In the genomic region with DNA sequence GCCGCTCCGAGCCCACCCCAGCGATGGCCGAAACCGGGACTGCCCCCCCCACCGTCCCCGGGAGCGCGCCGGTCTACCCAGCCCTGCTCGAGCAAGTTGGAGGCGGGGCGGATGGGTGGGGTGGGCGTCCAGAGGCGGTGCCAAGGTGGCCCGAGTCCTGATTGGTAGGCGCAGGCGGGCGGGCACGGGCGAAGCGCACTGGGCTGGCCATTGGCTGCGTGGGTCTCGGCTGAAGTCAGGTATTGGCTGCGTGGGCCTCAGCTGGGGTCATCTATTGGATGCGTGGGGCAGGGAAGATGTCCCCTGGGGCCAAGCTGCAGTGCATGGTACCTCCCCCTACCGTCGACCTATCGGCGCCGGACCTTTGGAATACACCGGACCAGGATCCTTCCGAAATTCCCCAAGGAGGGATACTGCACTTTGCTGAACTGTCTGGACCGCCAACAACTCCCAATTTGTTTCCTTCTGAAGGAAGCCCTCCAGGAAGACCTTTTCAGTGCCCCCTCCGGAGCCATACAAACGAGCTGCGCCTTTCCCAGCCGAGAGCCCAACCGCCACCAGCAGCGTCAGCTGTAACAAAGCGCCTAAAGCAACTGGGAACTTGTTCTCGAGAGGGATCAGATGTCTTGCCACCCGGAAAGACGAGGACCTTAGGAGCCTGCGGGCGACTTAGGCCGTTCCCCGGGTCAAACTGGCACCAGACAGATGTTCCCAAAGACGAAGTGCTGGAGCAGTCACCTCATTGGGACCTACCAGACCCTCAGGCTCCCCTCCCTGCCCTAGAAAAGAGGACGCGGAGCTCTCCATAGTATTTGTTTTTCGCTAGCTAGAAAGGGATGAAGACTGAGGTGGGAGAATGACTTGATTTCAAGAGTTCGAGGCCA, we compare ENCODE assay signal across 1 cellular context.
TF ChIP-seq lines count a peak whose summit lies in the region.

A gene with protein sequence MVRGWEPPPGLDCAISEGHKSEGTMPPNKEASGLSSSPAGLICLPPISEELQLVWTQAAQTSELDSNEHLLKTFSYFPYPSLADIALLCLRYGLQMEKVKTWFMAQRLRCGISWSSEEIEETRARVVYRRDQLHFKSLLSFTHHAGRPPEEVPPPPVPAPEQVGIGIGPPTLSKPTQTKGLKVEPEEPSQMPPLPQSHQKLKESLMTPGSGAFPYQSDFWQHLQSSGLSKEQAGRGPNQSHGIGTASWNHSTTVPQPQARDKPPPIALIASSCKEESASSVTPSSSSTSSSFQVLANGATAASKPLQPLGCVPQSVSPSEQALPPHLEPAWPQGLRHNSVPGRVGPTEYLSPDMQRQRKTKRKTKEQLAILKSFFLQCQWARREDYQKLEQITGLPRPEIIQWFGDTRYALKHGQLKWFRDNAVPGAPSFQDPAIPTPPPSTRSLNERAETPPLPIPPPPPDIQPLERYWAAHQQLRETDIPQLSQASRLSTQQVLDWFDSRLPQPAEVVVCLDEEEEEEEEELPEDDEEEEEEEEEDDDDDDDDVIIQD (minus strand): TSS at position 113 of the 884 bp plus-strand sequence. CDS start 180 bp downstream, outside the sequence.

TF ChIP-seq in HEK293, 187 proteins besides CTCF, POLR2A, EP300 and RAD21 (continued from another document and continues in another):
- TF ChIP-seq PRDM6 (tag by site-specific recombination; IDR thresholded peaks at IDR 0.05) (no peak), GLI2 (tag by site-specific recombination; IDR thresholded peaks at IDR 0.05; ENCODE audit: borderline replicate concordance, low read depth) (no peak), ZNF596 (tag by site-specific recombination; IDR thresholded peaks at IDR 0.05) (no peak), MZF1 (tag by site-specific recombination; IDR thresholded peaks at IDR 0.05; ENCODE audit: borderline replicate concordance) (peak; percentile 68; the same call in 1 of the 2 replicates), ZNF138 (tag by site-specific recombination; IDR thresholded peaks at IDR 0.05; ENCODE audit: borderline replicate concordance) (no peak), BCL11A (tag by site-specific recombination; IDR thresholded peaks at IDR 0.05; ENCODE audit: low read depth) (no peak; the same call in 1 of the 2 replicates), KLF8 (tag by site-specific recombination; IDR thresholded peaks at IDR 0.05) (peak; percentile 98), ZBTB8A (tag by site-specific recombination; IDR thresholded peaks at IDR 0.05) (peak; percentile 70), ZFP37 (tag by site-specific recombination; IDR thresholded peaks at IDR 0.05) (no peak), ZNF174 (tag by site-specific recombination; IDR thresholded peaks at IDR 0.05) (no peak), HOXC10 (CRISPR knock-in tag; IDR thresholded peaks at IDR 0.05) (no peak), ZNF311 (tag by site-specific recombination; IDR thresholded peaks at IDR 0.05; ENCODE audit: borderline replicate concordance) (no peak), ZNF48 (tag by site-specific recombination; IDR thresholded peaks at IDR 0.05) (no peak), ZNF510 (tag by site-specific recombination; IDR thresholded peaks at IDR 0.05; ENCODE audit: insufficient replicate concordance) (no peak), ZBTB48 (tag by site-specific recombination; IDR thresholded peaks at IDR 0.05) (no peak), ZNF843 (tag by site-specific recombination; IDR thresholded peaks at IDR 0.05) (no peak), ZNF184 (tag by site-specific recombination; IDR thresholded peaks at IDR 0.05) (no peak), ZNF610 (tag by site-specific recombination; IDR thresholded peaks at IDR 0.05; ENCODE audit: borderline replicate concordance) (no peak), ZNF521 (tag by site-specific recombination; IDR thresholded peaks at IDR 0.05) (no peak), ZNF266 (tag by site-specific recombination; IDR thresholded peaks at IDR 0.05; ENCODE audit: low read depth) (no peak), ZNF664 (tag by site-specific recombination; IDR thresholded peaks at IDR 0.05) (no peak), ZNF677 (tag by site-specific recombination; IDR thresholded peaks at IDR 0.05) (no peak), TCF7L2 (IDR thresholded peaks at IDR 0.05; ENCODE audit: borderline replicate concordance, low read depth, low read length) (no peak), MEIS1 (CRISPR knock-in tag; IDR thresholded peaks at IDR 0.05; ENCODE audit: borderline replicate concordance) (no peak), FEZF1 (tag by site-specific recombination; IDR thresholded peaks at IDR 0.05) (peak; percentile 74), ZNF645 (tag by site-specific recombination; IDR thresholded peaks at IDR 0.05) (no peak), ZFP41 (tag by site-specific recombination; IDR thresholded peaks at IDR 0.05; ENCODE audit: borderline replicate concordance) (no peak), ZSCAN30 (tag by site-specific recombination; IDR thresholded peaks at IDR 0.05) (no peak), ZBTB49 (tag by site-specific recombination; IDR thresholded peaks at IDR 0.05; ENCODE audit: low read depth) (no peak), ZNF654 (tag by site-specific recombination; IDR thresholded peaks at IDR 0.05; ENCODE audit: low read depth) (no peak), KLF1 (tag by site-specific recombination; IDR thresholded peaks at IDR 0.05) (peak; percentile 93), ZNF280C (tag by site-specific recombination; IDR thresholded peaks at IDR 0.05) (no peak)
- TF ChIP-seq, protein P1, sequence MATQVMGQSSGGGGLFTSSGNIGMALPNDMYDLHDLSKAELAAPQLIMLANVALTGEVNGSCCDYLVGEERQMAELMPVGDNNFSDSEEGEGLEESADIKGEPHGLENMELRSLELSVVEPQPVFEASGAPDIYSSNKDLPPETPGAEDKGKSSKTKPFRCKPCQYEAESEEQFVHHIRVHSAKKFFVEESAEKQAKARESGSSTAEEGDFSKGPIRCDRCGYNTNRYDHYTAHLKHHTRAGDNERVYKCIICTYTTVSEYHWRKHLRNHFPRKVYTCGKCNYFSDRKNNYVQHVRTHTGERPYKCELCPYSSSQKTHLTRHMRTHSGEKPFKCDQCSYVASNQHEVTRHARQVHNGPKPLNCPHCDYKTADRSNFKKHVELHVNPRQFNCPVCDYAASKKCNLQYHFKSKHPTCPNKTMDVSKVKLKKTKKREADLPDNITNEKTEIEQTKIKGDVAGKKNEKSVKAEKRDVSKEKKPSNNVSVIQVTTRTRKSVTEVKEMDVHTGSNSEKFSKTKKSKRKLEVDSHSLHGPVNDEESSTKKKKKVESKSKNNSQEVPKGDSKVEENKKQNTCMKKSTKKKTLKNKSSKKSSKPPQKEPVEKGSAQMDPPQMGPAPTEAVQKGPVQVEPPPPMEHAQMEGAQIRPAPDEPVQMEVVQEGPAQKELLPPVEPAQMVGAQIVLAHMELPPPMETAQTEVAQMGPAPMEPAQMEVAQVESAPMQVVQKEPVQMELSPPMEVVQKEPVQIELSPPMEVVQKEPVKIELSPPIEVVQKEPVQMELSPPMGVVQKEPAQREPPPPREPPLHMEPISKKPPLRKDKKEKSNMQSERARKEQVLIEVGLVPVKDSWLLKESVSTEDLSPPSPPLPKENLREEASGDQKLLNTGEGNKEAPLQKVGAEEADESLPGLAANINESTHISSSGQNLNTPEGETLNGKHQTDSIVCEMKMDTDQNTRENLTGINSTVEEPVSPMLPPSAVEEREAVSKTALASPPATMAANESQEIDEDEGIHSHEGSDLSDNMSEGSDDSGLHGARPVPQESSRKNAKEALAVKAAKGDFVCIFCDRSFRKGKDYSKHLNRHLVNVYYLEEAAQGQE (tag by site-specific recombination; IDR thresholded peaks at IDR 0.05), result peak; percentile 83
- TF ChIP-seq, protein P2, sequence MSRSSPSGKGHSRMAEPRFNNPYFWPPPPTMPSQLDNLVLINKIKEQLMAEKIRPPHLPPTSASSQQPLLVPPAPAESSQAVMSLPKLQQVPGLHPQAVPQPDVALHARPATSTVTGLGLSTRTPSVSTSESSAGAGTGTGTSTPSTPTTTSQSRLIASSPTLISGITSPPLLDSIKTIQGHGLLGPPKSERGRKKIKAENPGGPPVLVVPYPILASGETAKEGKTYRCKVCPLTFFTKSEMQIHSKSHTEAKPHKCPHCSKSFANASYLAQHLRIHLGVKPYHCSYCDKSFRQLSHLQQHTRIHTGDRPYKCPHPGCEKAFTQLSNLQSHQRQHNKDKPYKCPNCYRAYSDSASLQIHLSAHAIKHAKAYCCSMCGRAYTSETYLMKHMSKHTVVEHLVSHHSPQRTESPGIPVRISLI (tag by site-specific recombination; IDR thresholded peaks at IDR 0.05), result no peak
- TF ChIP-seq, protein P3, sequence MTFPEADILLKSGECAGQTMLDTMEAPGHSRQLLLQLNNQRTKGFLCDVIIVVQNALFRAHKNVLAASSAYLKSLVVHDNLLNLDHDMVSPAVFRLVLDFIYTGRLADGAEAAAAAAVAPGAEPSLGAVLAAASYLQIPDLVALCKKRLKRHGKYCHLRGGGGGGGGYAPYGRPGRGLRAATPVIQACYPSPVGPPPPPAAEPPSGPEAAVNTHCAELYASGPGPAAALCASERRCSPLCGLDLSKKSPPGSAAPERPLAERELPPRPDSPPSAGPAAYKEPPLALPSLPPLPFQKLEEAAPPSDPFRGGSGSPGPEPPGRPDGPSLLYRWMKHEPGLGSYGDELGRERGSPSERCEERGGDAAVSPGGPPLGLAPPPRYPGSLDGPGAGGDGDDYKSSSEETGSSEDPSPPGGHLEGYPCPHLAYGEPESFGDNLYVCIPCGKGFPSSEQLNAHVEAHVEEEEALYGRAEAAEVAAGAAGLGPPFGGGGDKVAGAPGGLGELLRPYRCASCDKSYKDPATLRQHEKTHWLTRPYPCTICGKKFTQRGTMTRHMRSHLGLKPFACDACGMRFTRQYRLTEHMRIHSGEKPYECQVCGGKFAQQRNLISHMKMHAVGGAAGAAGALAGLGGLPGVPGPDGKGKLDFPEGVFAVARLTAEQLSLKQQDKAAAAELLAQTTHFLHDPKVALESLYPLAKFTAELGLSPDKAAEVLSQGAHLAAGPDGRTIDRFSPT (tag by site-specific recombination; IDR thresholded peaks at IDR 0.05), result peak; percentile 94
- TF ChIP-seq, protein P4, sequence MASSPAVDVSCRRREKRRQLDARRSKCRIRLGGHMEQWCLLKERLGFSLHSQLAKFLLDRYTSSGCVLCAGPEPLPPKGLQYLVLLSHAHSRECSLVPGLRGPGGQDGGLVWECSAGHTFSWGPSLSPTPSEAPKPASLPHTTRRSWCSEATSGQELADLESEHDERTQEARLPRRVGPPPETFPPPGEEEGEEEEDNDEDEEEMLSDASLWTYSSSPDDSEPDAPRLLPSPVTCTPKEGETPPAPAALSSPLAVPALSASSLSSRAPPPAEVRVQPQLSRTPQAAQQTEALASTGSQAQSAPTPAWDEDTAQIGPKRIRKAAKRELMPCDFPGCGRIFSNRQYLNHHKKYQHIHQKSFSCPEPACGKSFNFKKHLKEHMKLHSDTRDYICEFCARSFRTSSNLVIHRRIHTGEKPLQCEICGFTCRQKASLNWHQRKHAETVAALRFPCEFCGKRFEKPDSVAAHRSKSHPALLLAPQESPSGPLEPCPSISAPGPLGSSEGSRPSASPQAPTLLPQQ (tag by site-specific recombination; IDR thresholded peaks at IDR 0.05), result no peak
